In genomic region chr2:17813742-17814458, GRCh38 we compare ENCODE assay signal across 10 cellular contexts. TPM values are rescaled to one million over a fixed set of nuclear protein-coding genes. Genes with fewer than 3 reads are reported as not detected.
A peak's percentile ranks its signal among the peaks of the same experiment; 100 is the strongest.
DNase-seq lines count a peak whose midpoint lies in the region; ATAC-seq, FAIRE-seq and TF ChIP-seq lines count a peak whose summit lies in the region.
"Had no signal": no experiment of that assay in that cellular context is flagged by ENCODE, and none has a peak within 500 bp of the region (broad histone marks: within the 10 kb centered on the region; RNA-seq: fewer than 3 reads in every experiment).

No MANE protein-coding gene starts in this region.

- no peak for TF ChIP-seq CTCF in GM10248 (IDR thresholded peaks at IDR 0.05; ENCODE audit: control extremely low read depth, extremely low read depth, low read depth, missing control alignments)
- no peak for TF ChIP-seq CTCF in fibroblast of mammary gland (conservative IDR thresholded peaks at IDR 0.05; ENCODE audit: control insufficient read depth, insufficient read depth, low read depth, low read length)
- no peak for TF ChIP-seq CTCF in PC-3 (conservative IDR thresholded peaks at IDR 0.05; ENCODE audit: low read depth, low read length)

- H3K27ac ChIP-seq in Karpas-422 (ENCODE audit: low read length) (peak overlapping the region; percentile 94), PC-3 (ENCODE audit: low read length) (no peak overlapping the region)
- H3K27ac ChIP-seq: HL-60 had no signal

- H3K4me3 ChIP-seq in Karpas-422 (ENCODE audit: low read length) (peak overlapping the region; percentile 35), fibroblast of mammary gland (ENCODE audit: control insufficient read depth, low read depth, low read length) (no peak overlapping the region), PC-3 (ENCODE audit: low read length) (no peak overlapping the region)

- intact Hi-C loops in PC-3 (cut with micrococcal nuclease): no loop called here

- CTCF ChIA-PET in GM10248 (lab: Yijun Ruan, JAX): interaction anchor here (1.1 to 11.4 kb wide), 6 partner anchors 10 to 94 kb away, joined by 3 to 113 read pairs (median 10); no protein-coding TSS in a partner anchor
- CTCF ChIA-PET in PC-3 (lab: Charles Lee): no interaction called here

- peak; percentile 89 for ATAC-seq in GM21529 (IDR thresholded peaks at IDR 0.05; ENCODE audit: unreplicated experiment)
- no peak for ATAC-seq in PC-3

- POLR2A ChIA-PET in GM10248 (lab: Yijun Ruan, JAX): no interaction called here
- POLR2A ChIA-PET in PC-3 (lab: Charles Lee; ENCODE audit: unreplicated experiment): no interaction called here

- H3K36me3 ChIP-seq in Karpas-422 (ENCODE audit: insufficient read depth, low read length) (no peaks in the 10 kb centered on the region), PC-3 (ENCODE audit: low read depth, low read length) (no peaks in the 10 kb centered on the region)

- BruUV-seq in PC-3 (replicated peaks; lab: Mats Ljungman, UMichigan): no TSS peak

- FAIRE-seq in HTR-8/SVneo (lab: Jason Lieb, UNC): no peak

- H3K9ac ChIP-seq in Karpas-422 (ENCODE audit: low read length) (peak overlapping the region; percentile 57), PC-3 (ENCODE audit: low read length) (no peak overlapping the region)

- peak overlapping the region; percentile 18 for H2AFZ ChIP-seq in Karpas-422 (ENCODE audit: low read length)
- H2AFZ ChIP-seq in PC-3 (ENCODE audit: low read length): no peak overlapping the region

- H3K9me3 ChIP-seq in Karpas-422 (ENCODE audit: low read length) (no peaks in the 10 kb centered on the region), PC-3 (ENCODE audit: low read length) (no peaks in the 10 kb centered on the region)

- DNase-seq in GM10248 (ENCODE audit: extremely low spot score) (peak; percentile 69), Karpas-422 (peak; percentile 91), fibroblast of mammary gland (ENCODE audit: low read depth) (peak; percentile 70), COLO829 (ENCODE audit: low spot score) (no peak), HTR-8/SVneo (ENCODE audit: insufficient read length, low spot score) (no peak), NCI-H2029 treated with DMSO at 0.1 percent for 48 hours (lab: John Stamatoyannopoulos, UW) (no peak), PC-3 (no peak)

- H4K20me1 ChIP-seq in Karpas-422 (ENCODE audit: insufficient read depth, low read depth, low read length) (no peaks in the 10 kb centered on the region), PC-3 (ENCODE audit: low read length) (no peaks in the 10 kb centered on the region)

- H3K4me1 ChIP-seq in Karpas-422 (ENCODE audit: low read length) (peaks cover 67% of the 10 kb centered on the region), PC-3 (ENCODE audit: insufficient read depth, low read length) (no peaks in the 10 kb centered on the region)

- H3K9me2 ChIP-seq in Karpas-422 (replicated peaks; ENCODE audit: insufficient read depth, low read length) (no peaks in the 10 kb centered on the region), PC-3 (replicated peaks; ENCODE audit: low read length) (no peaks in the 10 kb centered on the region)

- no peaks in the 10 kb centered on the region for H3K27me3 ChIP-seq in Karpas-422 (ENCODE audit: low read length)
- peaks cover 60% of the 10 kb centered on the region for H3K27me3 ChIP-seq in PC-3 (ENCODE audit: low read length)

- no peaks in the 10 kb centered on the region for H3F3A ChIP-seq in PC-3 (ENCODE audit: low read length, unreplicated experiment)

- H3K79me2 ChIP-seq in Karpas-422 (ENCODE audit: low read length): no peaks in the 10 kb centered on the region
- H3K79me2 ChIP-seq in PC-3 (ENCODE audit: low read length): no peaks in the 10 kb centered on the region

- peak overlapping the region; percentile 71 for H3K4me2 ChIP-seq in Karpas-422 (ENCODE audit: low read depth, low read length, poor library complexity, severe bottlenecking)
- H3K4me2 ChIP-seq in PC-3 (ENCODE audit: low read length): no peak overlapping the region

RNA-seq across cellular contexts. Expression of gene MSGN1, which starts 2.4 kb away (rescaled TPM):
- not detected in 2 replicates for total RNA-seq in Karpas-422 (2014; rRNA removed; shearing (Covaris generic); ENCODE audit: low replicate concordance)
- not detected in 2 replicates for total RNA-seq in PC-3 (2014; rRNA removed)
- total RNA-seq: aorta had no signal

RNA-seq across cellular contexts. Expression of gene GEN1, which starts 60.0 kb away (rescaled TPM):
- total RNA-seq in Karpas-422 (2014; rRNA removed; shearing (Covaris generic); ENCODE audit: low replicate concordance): 125 and 251 TPM in 2 replicates
- total RNA-seq in PC-3 (2014; rRNA removed): 21.1 and 21.4 TPM in 2 replicates

Comparison
In these comparisons a context has a peak if more than half of its experiments do, and no peak if none do; other contexts are left out.
1. DNase-seq: peak in GM10248 (single experiment), Karpas-422 (single experiment) and fibroblast of mammary gland (single experiment); none in COLO829 (single experiment), HTR-8/SVneo (single experiment), NCI-H2029 treated with DMSO at 0.1 percent for 48 hours (single experiment) and PC-3 (single experiment).